In the genomic region with DNA sequence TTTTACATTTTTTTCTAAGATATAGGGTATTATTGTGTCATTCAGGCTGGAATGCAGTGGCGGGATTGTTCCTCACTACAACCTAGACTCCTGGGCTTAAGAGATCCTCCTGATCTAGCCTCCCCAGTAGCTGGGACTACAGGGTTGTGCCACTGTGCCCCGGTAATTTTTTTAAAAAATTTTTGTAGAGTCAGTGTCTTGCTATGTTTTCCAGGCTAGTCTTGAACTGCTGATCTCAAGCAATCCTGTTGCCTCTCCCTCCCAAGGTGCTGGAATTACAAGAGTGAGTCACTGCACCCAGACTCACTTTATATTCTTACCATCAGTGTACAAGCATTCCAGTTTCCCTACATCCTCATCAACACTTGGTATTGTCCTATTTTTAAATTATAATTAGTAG, we compare ENCODE assay signal across 3 cellular contexts.
"Had no signal": no experiment of that assay in that cellular context is flagged by ENCODE, and none has a peak within 500 bp of the region (broad histone marks: within the 10 kb centered on the region; RNA-seq: fewer than 3 reads in every experiment).

No MANE protein-coding gene starts in this region.

- DNase-seq: GDM1, GF-D8 had no signal

- ATAC-seq: GM12878 had no signal

- H3K4me3 ChIP-seq: GM12878 had no signal
